Comparison of ENCODE assay signal across 10 cellular contexts in the genomic region with DNA sequence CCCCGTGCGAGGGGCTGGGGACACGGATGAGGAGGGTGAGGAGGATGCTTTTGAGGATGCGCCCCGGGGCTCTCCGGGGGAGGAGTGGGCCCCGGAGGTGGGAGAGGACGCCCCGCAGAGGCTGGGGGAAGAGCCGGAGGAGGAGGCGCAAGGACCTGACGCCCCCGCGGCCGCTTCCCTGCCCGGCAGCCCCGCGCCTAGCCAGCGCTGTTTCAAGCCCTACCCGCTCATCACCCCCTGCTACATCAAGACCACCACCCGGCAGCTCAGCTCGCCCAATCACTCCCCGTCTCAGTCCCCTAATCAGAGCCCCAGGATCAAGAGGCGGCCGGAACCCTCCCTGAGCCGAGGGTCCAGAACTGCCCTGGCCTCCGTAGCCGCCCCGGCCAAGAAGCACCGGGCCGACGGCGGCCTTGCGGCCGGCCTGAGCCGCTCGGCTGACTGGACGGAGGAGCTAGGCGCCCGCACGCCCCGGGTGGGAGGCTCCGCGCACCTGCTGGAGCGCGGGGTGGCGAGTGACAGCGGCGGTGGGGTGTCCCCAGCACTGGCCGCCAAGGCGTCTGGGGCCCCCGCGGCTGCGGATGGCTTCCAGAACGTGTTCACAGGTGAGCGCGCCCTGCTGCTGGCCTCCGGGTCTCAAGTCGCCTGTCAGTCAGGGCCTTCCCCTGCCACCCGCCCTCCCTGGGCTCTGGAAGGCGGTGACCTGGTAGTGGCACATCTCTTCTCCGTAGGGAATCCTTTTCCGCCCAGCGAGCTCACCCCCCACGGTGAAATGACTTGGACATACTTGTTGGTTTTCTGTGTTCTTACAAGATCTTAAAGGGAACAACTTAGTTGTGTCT. TPM values are rescaled to one million over a fixed set of nuclear protein-coding genes. Genes with fewer than 3 reads are reported as not detected.
DNase-seq lines count a peak whose midpoint lies in the region; ATAC-seq and TF ChIP-seq lines count a peak whose summit lies in the region.
"Had no signal": no experiment of that assay in that cellular context is flagged by ENCODE, and none has a peak within 500 bp of the region (broad histone marks: within the 10 kb centered on the region; RNA-seq: fewer than 3 reads in every experiment).

No MANE protein-coding gene starts in this region.

- TF ChIP-seq CTCF in choroid plexus epithelial cell (conservative IDR thresholded peaks at IDR 0.05; ENCODE audit: low read depth, low read length) (no peak), mesothelial cell of epicardium (IDR thresholded peaks at IDR 0.05; ENCODE audit: unreplicated experiment) (no peak), lower leg skin (IDR thresholded peaks at IDR 0.05) (no peak)

- no peaks in the 10 kb centered on the region for H3K9me3 Mint-ChIP-seq in stimulated activated naive CD8-positive, alpha-beta T cell treated with anti-CD3 and anti-CD28 coated beads, Interleukin-15, amount 100 ng/mL, for 72 hours
- H3K9me3 Mint-ChIP-seq in mesothelial cell of epicardium = no peaks in the 10 kb centered on the region
- no peaks in the 10 kb centered on the region for H3K9me3 Mint-ChIP-seq in stimulated activated effector memory CD8-positive, alpha-beta T cell treated with anti-CD3 and anti-CD28 coated beads, Interleukin-12 subunit alpha, Interleukin-12 subunit beta, amount 100 ng/mL, for 72 hours
- H3K9me3 Mint-ChIP-seq: dendritic cell treated with granulocyte-macrophage colony-stimulating factor and Interleukin-4, amounts not matched to agents 40 ng/mL and 50 ng/mL, for 4 days had no signal

- 10 to 15% methylated on average over 14 to 41 of the region's 65 CpGs for WGBS in lower leg skin, 2 donors

- ATAC-seq in stimulated activated naive CD8-positive, alpha-beta T cell treated with anti-CD3 and anti-CD28 coated beads, Interleukin-15, amount 100 ng/mL, for 72 hours = peak; percentile 39
- ATAC-seq in stimulated activated naive CD8-positive, alpha-beta T cell treated with anti-CD3 and anti-CD28 coated beads, Interleukin-15, Interleukin-2, amounts not matched to agents 100 U/mL and 50 U/mL, for 24 hours = no peak
- ATAC-seq in stimulated activated effector memory CD8-positive, alpha-beta T cell treated with anti-CD3 and anti-CD28 coated beads, Interleukin-12 subunit alpha, Interleukin-12 subunit beta, amount 100 ng/mL, for 72 hours = no peak
- no peak for ATAC-seq in HG02763 (IDR thresholded peaks at IDR 0.05; ENCODE audit: unreplicated experiment)

- H3K27me3 Mint-ChIP-seq in stimulated activated naive CD8-positive, alpha-beta T cell treated with anti-CD3 and anti-CD28 coated beads, Interleukin-15, amount 100 ng/mL, for 72 hours = peaks cover 49% of the 10 kb centered on the region
- peaks cover 86% of the 10 kb centered on the region for H3K27me3 Mint-ChIP-seq in mesothelial cell of epicardium (ENCODE audit: low read depth)

- no peak for TF ChIP-seq POLR2A in lower leg skin (IDR thresholded peaks at IDR 0.05)

- H3K4me3 Mint-ChIP-seq in stimulated activated naive CD8-positive, alpha-beta T cell treated with anti-CD3 and anti-CD28 coated beads, Interleukin-15, amount 100 ng/mL, for 72 hours = no peak overlapping the region
- peak overlapping the region; percentile 48 for H3K4me3 Mint-ChIP-seq in mesothelial cell of epicardium
- H3K4me3 Mint-ChIP-seq in stimulated activated effector memory CD8-positive, alpha-beta T cell treated with anti-CD3 and anti-CD28 coated beads, Interleukin-12 subunit alpha, Interleukin-12 subunit beta, amount 100 ng/mL, for 72 hours = no peak overlapping the region
- H3K4me3 Mint-ChIP-seq: dendritic cell treated with granulocyte-macrophage colony-stimulating factor and Interleukin-4, amounts not matched to agents 40 ng/mL and 50 ng/mL, for 4 days had no signal

- H3K36me3 Mint-ChIP-seq in mesothelial cell of epicardium = no peaks in the 10 kb centered on the region
- H3K36me3 Mint-ChIP-seq in stimulated activated effector memory CD8-positive, alpha-beta T cell treated with anti-CD3 and anti-CD28 coated beads, Interleukin-12 subunit alpha, Interleukin-12 subunit beta, amount 100 ng/mL, for 72 hours = no peaks in the 10 kb centered on the region

- intact Hi-C loops in lower leg skin (cut with DNase I; ENCODE audit: low total_unique reads) = no loop called here

- H3K4me1 Mint-ChIP-seq in stimulated activated naive CD8-positive, alpha-beta T cell treated with anti-CD3 and anti-CD28 coated beads, Interleukin-15, amount 100 ng/mL, for 72 hours = peaks cover 7% of the 10 kb centered on the region
- peaks cover 8% of the 10 kb centered on the region for H3K4me1 Mint-ChIP-seq in mesothelial cell of epicardium
- no peaks in the 10 kb centered on the region for H3K4me1 Mint-ChIP-seq in stimulated activated effector memory CD8-positive, alpha-beta T cell treated with anti-CD3 and anti-CD28 coated beads, Interleukin-12 subunit alpha, Interleukin-12 subunit beta, amount 100 ng/mL, for 72 hours

- peak in 1 of 2 donors; percentile 1 for DNase-seq in stimulated activated naive CD8-positive, alpha-beta T cell treated with anti-CD3 and anti-CD28 coated beads, Interleukin-15, amount 100 ng/mL, for 72 hours
- no peak for DNase-seq in stimulated activated naive CD8-positive, alpha-beta T cell treated with anti-CD3 and anti-CD28 coated beads, Interleukin-15, Interleukin-2, amounts not matched to agents 100 U/mL and 50 U/mL, for 24 hours
- no peak for DNase-seq in choroid plexus epithelial cell (ENCODE audit: low read depth)
- DNase-seq in mesothelial cell of epicardium (ENCODE audit: low spot score in 2 of 2, unreplicated experiment in 2 of 2) = peak in 1 of 2 experiments; percentile 39
- DNase-seq in stimulated activated effector memory CD8-positive, alpha-beta T cell treated with anti-CD3 and anti-CD28 coated beads, Interleukin-12 subunit alpha, Interleukin-12 subunit beta, amount 100 ng/mL, for 72 hours (ENCODE audit: low spot score in 2 of 2) = no peak
- DNase-seq in lower leg skin (ENCODE audit: low spot score in 2 of 2) = no peak
- DNase-seq in COLO829 (ENCODE audit: low spot score) = no peak
- DNase-seq: DND-41 had no signal

- H3K4me3 ChIP-seq in choroid plexus epithelial cell (ENCODE audit: low read depth, low read length) (peak overlapping the region; percentile 43), lower leg skin (ENCODE audit: low read depth, poor library complexity, severe bottlenecking) (no peak overlapping the region)

- no peak overlapping the region for H3K27ac Mint-ChIP-seq in stimulated activated naive CD8-positive, alpha-beta T cell treated with anti-CD3 and anti-CD28 coated beads, Interleukin-15, amount 100 ng/mL, for 72 hours
- H3K27ac Mint-ChIP-seq in mesothelial cell of epicardium = no peak overlapping the region
- H3K27ac Mint-ChIP-seq in stimulated activated effector memory CD8-positive, alpha-beta T cell treated with anti-CD3 and anti-CD28 coated beads, Interleukin-12 subunit alpha, Interleukin-12 subunit beta, amount 100 ng/mL, for 72 hours = no peak overlapping the region
- H3K27ac Mint-ChIP-seq: dendritic cell treated with granulocyte-macrophage colony-stimulating factor and Interleukin-4, amounts not matched to agents 40 ng/mL and 50 ng/mL, for 4 days had no signal

RNA-seq across cellular contexts. Expression of gene FMN2, which starts 1.7 kb away (rescaled TPM):
- total RNA-seq in mesothelial cell of epicardium (0.23 to 0.54 TPM (median 0.33 TPM) in 3 replicates), lower leg skin (1 to 10 TPM in 1 of 4 donors, under 1 TPM in 2, not detected in 1; 0.46 to 1.4 (median 0.49) TPM)
